Comparison of ENCODE assay signal across 26 cellular contexts in genomic region chr2:122516775-122517174, GRCh38.
DNase-seq lines count a peak whose midpoint lies in the region; FAIRE-seq and TF ChIP-seq lines count a peak whose summit lies in the region.
"Had no signal": no experiment of that assay in that cellular context is flagged by ENCODE, and none has a peak within 500 bp of the region (broad histone marks: within the 10 kb centered on the region; RNA-seq: fewer than 3 reads in every experiment).

No MANE protein-coding gene starts in this region.

- TF ChIP-seq POLR2A in H1 (IDR thresholded peaks at IDR 0.05; ENCODE audit: control extremely low read depth in 1 of 2, low read depth in 2 of 2, low read length in 2 of 2) = no peak

- no peak overlapping the region for H3K4ac ChIP-seq in H1 (replicated peaks; ENCODE audit: insufficient read length, low read depth, low read length)

- H3K27me3 Mint-ChIP-seq in nephron progenitor cell (ENCODE audit: low read depth, poor library complexity) = no peaks in the 10 kb centered on the region

- H2AFZ ChIP-seq in H1 (ENCODE audit: low read length) = no peak overlapping the region
- H2AFZ ChIP-seq: parathyroid adenoma had no signal

- H3K4me1 Mint-ChIP-seq in nephron progenitor cell = peaks cover 37% of the 10 kb centered on the region
- H3K4me1 Mint-ChIP-seq: CD14-positive monocyte, natural killer cell had no signal

- no peak overlapping the region for H2BK12ac ChIP-seq in H1 (ENCODE audit: low read depth, low read length)

- H3K9ac ChIP-seq in HUES64 (ENCODE audit: low read depth, low read length) = no peak overlapping the region
- H3K9ac ChIP-seq in H1 (replicated peaks in 1 of 4; ENCODE audit: extremely low read depth in 1 of 4, low read depth in 3 of 4, low read length in 3 of 4) = no peak overlapping the region
- H3K9ac ChIP-seq: parathyroid adenoma had no signal

- H3K9me3 Mint-ChIP-seq in nephron progenitor cell = no peaks in the 10 kb centered on the region

- H2BK20ac ChIP-seq in H1 (ENCODE audit: low read length) = no peak overlapping the region

- H3K36me3 ChIP-seq in HUES64 (ENCODE audit: insufficient read depth, low read length) (no peaks in the 10 kb centered on the region), H1 (ENCODE audit: control insufficient read depth in 2 of 4, insufficient read depth in 4 of 4, low read length in 3 of 4) (0 out of 8 replicates have a peak, but pooled peaks cover 0 to 2% (median 0%) of the 10 kb centered on the region in 4 experiments)
- H3K36me3 ChIP-seq: brain microvascular endothelial cell, esophagus squamous epithelium, gastrocnemius medialis, left ventricle myocardium inferior, upper lobe of left lung had no signal

- POLR2A ChIA-PET in H1 (lab: Charles Lee; ENCODE audit: partially characterized antibody) = interaction anchor here (0.6 to 1.0 kb wide), 2 partner anchors 8 to 562 kb away, joined by 3 read pairs; no protein-coding TSS in a partner anchor

- no peak overlapping the region for H3K4me3 Mint-ChIP-seq in nephron progenitor cell
- H3K4me3 Mint-ChIP-seq: activated CD8-positive, alpha-beta T cell treated with anti-CD3 and anti-CD28 coated beads, Interleukin-2, amount 10 ng/mL, durations not matched to agents 7 days and 5 days; CD14-positive monocyte; natural killer cell had no signal

- H2BK15ac ChIP-seq in H1 (ENCODE audit: low read length) = no peak overlapping the region

- peak; percentile 92 for FAIRE-seq in H1 (lab: Jason Lieb, UNC)
- FAIRE-seq: HTR-8/SVneo had no signal

- no peak overlapping the region for H2BK120ac ChIP-seq in H1 (replicated peaks; ENCODE audit: low read depth, low read length)

- H3K27ac Mint-ChIP-seq in nephron progenitor cell = no peak overlapping the region
- H3K27ac Mint-ChIP-seq: activated CD8-positive, alpha-beta T cell treated with anti-CD3 and anti-CD28 coated beads, Interleukin-2, amount 10 ng/mL, durations not matched to agents 7 days and 5 days; CD14-positive monocyte; natural killer cell had no signal

- no peaks in the 10 kb centered on the region for H4K20me1 ChIP-seq in H1 (replicated peaks in 1 of 2; ENCODE audit: control insufficient read depth in 1 of 2, insufficient read depth in 2 of 2, low read length in 2 of 2)

- H3K79me1 ChIP-seq in H1 (ENCODE audit: low read depth, low read length) = no peaks in the 10 kb centered on the region

- no peak overlapping the region for H4K91ac ChIP-seq in H1 (replicated peaks; ENCODE audit: insufficient read length, low read length)

- H3K18ac ChIP-seq in H1 (ENCODE audit: extremely low read depth, low read length) = no peak overlapping the region

- no peak for TF ChIP-seq RAD21 in H1 (IDR thresholded peaks at IDR 0.05 in 1 of 2, conservative IDR thresholded peaks at IDR 0.05 in 1 of 2; ENCODE audit: low read depth in 2 of 2, low read length in 2 of 2)

- H3K23ac ChIP-seq in H1 (ENCODE audit: insufficient read length) = no peak overlapping the region

- H3K9me3 ChIP-seq in HUES64 (ENCODE audit: insufficient read depth, low read depth, low read length) (peaks cover 7% of the 10 kb centered on the region), H1 (ENCODE audit: insufficient read depth in 2 of 2, low read depth in 1 of 2, low read length in 1 of 2) (peaks cover 3 to 7% of the 10 kb centered on the region in 2 experiments; a peak in 1 of 4 replicates)
- H3K9me3 ChIP-seq: esophagus squamous epithelium, gastrocnemius medialis, upper lobe of left lung had no signal

- in situ Hi-C loops in Caki2 (cut with HindIII; ENCODE audit: low pct_unique_long_range_greater_than_20kb, low sequenced_read_pairs) = no loop called here

- no peak overlapping the region for H4K5ac ChIP-seq in H1 (ENCODE audit: insufficient read length, low read depth, low read length)

- no peak overlapping the region for H2AK5ac ChIP-seq in H1 (ENCODE audit: low read depth, low read length)

- no peak overlapping the region for H3K56ac ChIP-seq in H1 (replicated peaks; ENCODE audit: insufficient read length, low read depth, low read length)

- H2BK5ac ChIP-seq in H1 (ENCODE audit: low read depth, low read length) = peak overlapping the region; percentile 66; the same call in 1 of the 2 replicates

- H3K27ac ChIP-seq in HUES64 (ENCODE audit: low read depth, low read length) (peak overlapping the region; percentile 88; the same call in 1 of the 2 replicates), H1 (ENCODE audit: low read depth, low read length) (no peak overlapping the region)
- H3K27ac ChIP-seq: brain microvascular endothelial cell, esophagus squamous epithelium, gastrocnemius medialis, left ventricle myocardium inferior, parathyroid adenoma, upper lobe of left lung had no signal

- no peaks in the 10 kb centered on the region for H3K36me3 Mint-ChIP-seq in nephron progenitor cell (ENCODE audit: low read depth)
- H3K36me3 Mint-ChIP-seq: CD14-positive monocyte, natural killer cell had no signal

- H3K23me2 ChIP-seq in H1 (ENCODE audit: low read depth, low read length) = no peaks in the 10 kb centered on the region

- peak in 1 of 2 experiments; percentile 81; a peak in 1 of 3 replicates for TF ChIP-seq EP300 in H1 (IDR thresholded peaks at IDR 0.05; ENCODE audit: borderline replicate concordance in 1 of 2, low read depth in 2 of 2, low read length in 2 of 2)

- no peak overlapping the region for H3K14ac ChIP-seq in H1 (ENCODE audit: insufficient read length)

- H3K4me1 ChIP-seq in HUES64 (ENCODE audit: insufficient read depth, low read length) (peaks cover 41% of the 10 kb centered on the region), H1 (replicated peaks in 1 of 4; ENCODE audit: control insufficient read depth in 3 of 4, insufficient read depth in 4 of 4, low read length in 3 of 4) (peaks cover 1 to 17% (median 12%) of the 10 kb centered on the region in 4 experiments; a peak in 6 of 7 replicates)
- H3K4me1 ChIP-seq: esophagus squamous epithelium, gastrocnemius medialis, left ventricle myocardium inferior, upper lobe of left lung had no signal

- WGBS in HUES64 = 33% methylated on average over 2 of the region's 2 CpGs
- WGBS in H1 (ENCODE audit: extremely low coverage in 1 of 2, insufficient coverage in 1 of 2, insufficient read length in 1 of 2, insufficient replicate concordance in 2 of 2, low coverage in 1 of 2, low lambda C conversion rate in 2 of 2, missing lambda C conversion rate in 1 of 2), 2 experiments = 5% methylated on average over 2 of the region's 2 CpGs; no CpG with 5 or more reads in 1 of the 2 experiments

- H3K4me3 ChIP-seq in HUES64 (ENCODE audit: low read length) (0 out of 2 replicates have a peak overlapping the region, but pooled peaks have one; percentile 2), H1 (ENCODE audit: extremely low read depth in 1 of 4, insufficient read depth in 2 of 4, low read depth in 3 of 4, low read length in 4 of 4) (peak overlapping the region in 1 of 4 experiments; percentile 39; a peak in 1 of 8 replicates)
- H3K4me3 ChIP-seq: esophagus squamous epithelium, gastrocnemius medialis, left ventricle myocardium inferior, upper lobe of left lung had no signal

- H4K8ac ChIP-seq in H1 (ENCODE audit: extremely low read depth, insufficient read depth, low read length) = no peak overlapping the region

- peak; percentile 47 for DNase-seq in Caki2 (ENCODE audit: low read depth)
- DNase-seq in H1 (ENCODE audit: low read depth in 1 of 2, low spot score in 2 of 2) = peak in 1 of 2 experiments; percentile 36
- peak; percentile 46 for DNase-seq in iPS-NIHi7 (ENCODE audit: extremely low spot score)
- no peak for DNase-seq in nephron progenitor cell
- DNase-seq in COLO668 (lab: John Stamatoyannopoulos, UW; ENCODE audit: unreplicated experiment) = no peak
- DNase-seq in globus pallidus (ENCODE audit: low spot score) = no peak
- no peak for DNase-seq in GM03348 (ENCODE audit: low spot score)
- DNase-seq: activated CD4-positive, CD25-positive, alpha-beta regulatory T cell treated with anti-CD3 and anti-CD28 coated beads, Interleukin-2, amount 50 U/mL, for 72 hours; activated CD8-positive, alpha-beta T cell treated with anti-CD3 and anti-CD28 coated beads, Interleukin-2, amount 10 ng/mL, durations not matched to agents 7 days and 5 days; brain microvascular endothelial cell; DMS 273 treated with DMSO at 0.1 percent for 48 hours; effector CD4-positive, alpha-beta T cell; esophagus squamous epithelium; gastrocnemius medialis; left ventricle myocardium inferior; midbrain; natural killer cell; NCI-H1092 treated with DMSO at 0.1 percent for 48 hours; NCI-H774; SIG-M5; stimulated activated CD4-positive, alpha-beta T cell treated with anti-CD3 and anti-CD28 coated beads, Interleukin-15, amount 100 ng/mL, for 24 hours; upper lobe of left lung had no signal

- TF ChIP-seq CTCF in H1 (IDR thresholded peaks at IDR 0.05; ENCODE audit: control extremely low read depth in 1 of 3, insufficient read depth in 1 of 3, low read depth in 1 of 3, low read length in 3 of 3) = no peak
- no peak for TF ChIP-seq CTCF in nephron progenitor cell (IDR thresholded peaks at IDR 0.05)

- CTCF ChIA-PET in H1 (lab: Charles Lee; ENCODE audit: partially characterized antibody) = interaction anchor here (0.6 to 2.6 kb wide), 3 partner anchors 15 to 144 kb away, joined by 3 to 9 read pairs (median 3); no protein-coding TSS in a partner anchor

- H3K79me2 ChIP-seq in H1 (ENCODE audit: control insufficient read depth in 1 of 2, insufficient read depth in 2 of 2, low read length in 2 of 2) = no peaks in the 10 kb centered on the region
- H3K79me2 ChIP-seq: parathyroid adenoma had no signal

- no peaks in the 10 kb centered on the region for H3K27me3 ChIP-seq in HUES64 (ENCODE audit: insufficient read depth, low read length)
- no peaks in the 10 kb centered on the region for H3K27me3 ChIP-seq in H1 (replicated peaks in 1 of 4; ENCODE audit: control insufficient read depth in 3 of 4, extremely low read depth in 1 of 4, insufficient read depth in 3 of 4, low read length in 3 of 4)
- H3K27me3 ChIP-seq: brain microvascular endothelial cell, esophagus squamous epithelium, gastrocnemius medialis, upper lobe of left lung had no signal

- peak overlapping the region; percentile 31 to 74 for H3K4me2 ChIP-seq in H1 (ENCODE audit: insufficient read depth in 1 of 2, low read depth in 2 of 2, low read length in 2 of 2)

TF ChIP-seq in H1, 55 proteins besides CTCF, POLR2A, EP300 and RAD21 (continues in another document):
- no peak for TF ChIP-seq MAFK (IDR thresholded peaks at IDR 0.05; ENCODE audit: low read depth, low read length)
- TF ChIP-seq EGR1 (IDR thresholded peaks at IDR 0.05; ENCODE audit: borderline replicate concordance, low read depth, low read length) = no peak

Comparison
In these comparisons a context has a peak if more than half of its experiments do, and no peak if none do; other contexts are left out.
1. DNase-seq: peak in Caki2 (single experiment) and iPS-NIHi7 (single experiment); none in nephron progenitor cell (single experiment), COLO668 (single experiment), globus pallidus (single experiment) and GM03348 (single experiment).